In genomic region chr14:96581902-96582640, GRCh38 we compare ENCODE assay signal across 18 cellular contexts.
DNase-seq lines count a peak whose midpoint lies in the region; ATAC-seq and TF ChIP-seq lines count a peak whose summit lies in the region.
"Had no signal": no experiment of that assay in that cellular context is flagged by ENCODE, and none has a peak within 500 bp of the region (broad histone marks: within the 10 kb centered on the region; RNA-seq: fewer than 3 reads in every experiment).

No MANE protein-coding gene starts in this region.

- DNase-seq in A673 (ENCODE audit: low spot score) (peak; percentile 55), Calu3 (peak; percentile 22), NCI-H524 treated with DMSO at 0.1 percent for 48 hours (lab: John Stamatoyannopoulos, UW) (peak; percentile 87), hepatic stellate cell (ENCODE audit: low spot score) (peak; percentile 8), SJCRH30 (no peak)
- no peak for DNase-seq in stimulated activated CD4-positive, alpha-beta T cell treated with anti-CD3 and anti-CD28 coated beads, Interleukin-2, amount 100 ng/mL, for 24 hours
- DNase-seq: activated T-cell treated with anti-CD3 and anti-CD28 coated beads, Interleukin-2, amount 50 U/mL, for 24 hours; AML-193; Kasumi-1; naive thymus-derived CD8-positive, alpha-beta T cell; NCI-H1417; NCI-H2171 treated with DMSO at 0.1 percent for 48 hours; psoas muscle had no signal

- intact Hi-C loops in A673 (cut with micrococcal nuclease; ENCODE audit: unreplicated experiment), result no loop called here
- intact Hi-C loops in Calu3 (cut with micrococcal nuclease; ENCODE audit: unreplicated experiment), result loop anchor here (5.0 kb wide), 2 partner anchors 85 to 270 kb away; no protein-coding TSS in a partner anchor

- H3K9me3 ChIP-seq in A673 (ENCODE audit: low read depth, low read length, poor library complexity, severe bottlenecking), result no peaks in the 10 kb centered on the region
- no peaks in the 10 kb centered on the region for H3K9me3 ChIP-seq in SJCRH30 (replicated peaks)
- H3K9me3 ChIP-seq: HAP-1, psoas muscle had no signal

- no peaks in the 10 kb centered on the region for H3K36me3 Mint-ChIP-seq in Calu3 (ENCODE audit: insufficient read depth, unreplicated experiment)
- H3K36me3 Mint-ChIP-seq: activated naive CD4-positive, alpha-beta T cell treated with anti-CD3 and anti-CD28 coated beads, Interleukin-2, amount 50 U/mL, for 72 hours; naive thymus-derived CD8-positive, alpha-beta T cell had no signal

- H3K27ac ChIP-seq in A673 (ENCODE audit: low read depth, low read length, poor library complexity, severe bottlenecking), result no peak overlapping the region
- no peak overlapping the region for H3K27ac ChIP-seq in SJCRH30
- H3K27ac ChIP-seq: psoas muscle had no signal

- H3K27me3 Mint-ChIP-seq in Calu3 (ENCODE audit: unreplicated experiment), result peaks cover 13% of the 10 kb centered on the region

- ATAC-seq in HG02970 (IDR thresholded peaks at IDR 0.05; ENCODE audit: low FRiP score, unreplicated experiment) (no peak), GM19023 (IDR thresholded peaks at IDR 0.05; ENCODE audit: unreplicated experiment) (no peak)
- ATAC-seq: activated naive CD4-positive, alpha-beta T cell treated with anti-CD3 and anti-CD28 coated beads, Interleukin-2, amount 50 U/mL, for 72 hours; naive thymus-derived CD8-positive, alpha-beta T cell; psoas muscle; Right ventricle myocardium inferior had no signal

- peaks cover 17% of the 10 kb centered on the region for H3K4me1 ChIP-seq in A673 (ENCODE audit: insufficient read depth, low read length, poor library complexity, severe bottlenecking)
- peaks cover 6% of the 10 kb centered on the region; the same call in 1 of the 2 replicates for H3K4me1 ChIP-seq in SJCRH30
- H3K4me1 ChIP-seq: psoas muscle had no signal

- H3K4me3 ChIP-seq in A673 (ENCODE audit: low read depth, low read length, poor library complexity, severe bottlenecking) (no peak overlapping the region), SJCRH30 (no peak overlapping the region)
- H3K4me3 ChIP-seq: HAP-1, psoas muscle had no signal

- CTCF ChIA-PET in A673 (lab: Charles Lee), result no interaction called here
- CTCF ChIA-PET in Calu3 (lab: Charles Lee), result no interaction called here

- POLR2A ChIA-PET in A673 (lab: Charles Lee; ENCODE audit: low non-redundant PET), result no interaction called here

- TF ChIP-seq CTCF in A673 (conservative IDR thresholded peaks at IDR 0.05; ENCODE audit: low read depth, low read length) (no peak), Calu3 (IDR thresholded peaks at IDR 0.05; ENCODE audit: unreplicated experiment) (no peak)

- H3K4me1 Mint-ChIP-seq in Calu3 (ENCODE audit: low read depth, unreplicated experiment), result no peaks in the 10 kb centered on the region

- H3K36me3 ChIP-seq in A673 (ENCODE audit: insufficient read depth, low read length, poor library complexity, severe bottlenecking), result no peaks in the 10 kb centered on the region
- H3K36me3 ChIP-seq in SJCRH30, result no peaks in the 10 kb centered on the region
- H3K36me3 ChIP-seq: HAP-1 had no signal

- peak overlapping the region; percentile 35 for H3K27ac Mint-ChIP-seq in Calu3 (ENCODE audit: unreplicated experiment)
- H3K27ac Mint-ChIP-seq: activated naive CD4-positive, alpha-beta T cell treated with anti-CD3 and anti-CD28 coated beads, Interleukin-2, amount 50 U/mL, for 72 hours; activated T-cell treated with anti-CD3 and anti-CD28 coated beads, Interleukin-2, amount 50 U/mL, for 24 hours; naive thymus-derived CD8-positive, alpha-beta T cell had no signal

- no peaks in the 10 kb centered on the region for H3K27me3 ChIP-seq in A673 (replicated peaks; ENCODE audit: insufficient read depth, low read depth, low read length, poor library complexity)
- H3K27me3 ChIP-seq in SJCRH30, result no peaks in the 10 kb centered on the region

- H3K9me3 Mint-ChIP-seq in Calu3 (ENCODE audit: low read depth, unreplicated experiment), result no peaks in the 10 kb centered on the region
- H3K9me3 Mint-ChIP-seq: activated naive CD4-positive, alpha-beta T cell treated with anti-CD3 and anti-CD28 coated beads, Interleukin-2, amount 50 U/mL, for 72 hours; activated T-cell treated with anti-CD3 and anti-CD28 coated beads, Interleukin-2, amount 50 U/mL, for 24 hours; naive thymus-derived CD8-positive, alpha-beta T cell had no signal

- H3K4me3 Mint-ChIP-seq in Calu3 (ENCODE audit: low read depth, unreplicated experiment), result no peak overlapping the region
- H3K4me3 Mint-ChIP-seq: activated T-cell treated with anti-CD3 and anti-CD28 coated beads, Interleukin-2, amount 50 U/mL, for 24 hours; naive thymus-derived CD8-positive, alpha-beta T cell had no signal

- BruUV-seq in A673 (replicated peaks; lab: Mats Ljungman, UMichigan) (no TSS peak), Calu3 (replicated peaks; lab: Mats Ljungman, UMichigan) (no TSS peak)

Comparison
In these comparisons a context has a peak if more than half of its experiments do, and no peak if none do; other contexts are left out.
1. DNase-seq: peak in A673 (single experiment), Calu3 (single experiment), NCI-H524 treated with DMSO at 0.1 percent for 48 hours (single experiment) and hepatic stellate cell (single experiment); none in stimulated activated CD4-positive, alpha-beta T cell treated with anti-CD3 and anti-CD28 coated beads, Interleukin-2, amount 100 ng/mL, for 24 hours (0 of 2) and SJCRH30 (0 of 2).